In genomic region chr7:56537477-56537876, GRCh38 we compare ENCODE assay signal across 23 cellular contexts.
DNase-seq lines count a peak whose midpoint lies in the region; ATAC-seq and TF ChIP-seq lines count a peak whose summit lies in the region.
"Had no signal": no experiment of that assay in that cellular context is flagged by ENCODE, and none has a peak within 500 bp of the region (broad histone marks: within the 10 kb centered on the region; RNA-seq: fewer than 3 reads in every experiment).

No MANE protein-coding gene starts in this region.

- no peak overlapping the region for H3K4me2 ChIP-seq in SK-N-SH
- H3K4me2 ChIP-seq: BLaER1 treated with 17β-estradiol and CSF1 and Interleukin-3, amounts not matched to agents 10 nM and 100 nM; PC-9 had no signal

- 23% methylated on average over 20 of the region's 20 CpGs for WGBS in SK-N-SH (ENCODE audit: low lambda C conversion rate)
- WGBS in spleen, 5 donors = 34 to 49% (median 40%) methylated on average over 20 of the region's 20 CpGs

- no peaks in the 10 kb centered on the region for H3K9me3 ChIP-seq in SK-N-SH
- H3K9me3 ChIP-seq in lower lobe of right lung = peaks cover 32% of the 10 kb centered on the region
- H3K9me3 ChIP-seq in tibial artery = peaks cover 0 to 31% (median 27%) of the 10 kb centered on the region in 3 donors
- H3K9me3 ChIP-seq in spleen = peaks cover 0 to 99% (median 93%) of the 10 kb centered on the region in 8 donors
- H3K9me3 ChIP-seq: MG63 had no signal

- no peaks in the 10 kb centered on the region for H3K9me2 ChIP-seq in SK-N-SH

- H2AFZ ChIP-seq in SK-N-SH (ENCODE audit: low read depth) = no peak overlapping the region
- H2AFZ ChIP-seq: PC-9 had no signal

- POLR2A ChIA-PET in SK-N-SH (lab: Yijun Ruan, JAX) = interaction anchor here (1.0 kb wide), 1 partner anchor 90 kb away, joined by 3 read pairs; no protein-coding TSS in a partner anchor

- CTCF ChIA-PET in SK-N-SH (lab: Yijun Ruan, JAX) = no interaction called here

- H3K36me3 ChIP-seq in SK-N-SH (replicated peaks in 1 of 2; ENCODE audit: control insufficient read depth in 1 of 2, insufficient read depth in 2 of 2, low read length in 1 of 2) (no peaks in the 10 kb centered on the region), lower lobe of right lung (no peaks in the 10 kb centered on the region), tibial artery (no peaks in the 10 kb centered on the region), spleen (no peaks in the 10 kb centered on the region)
- H3K36me3 ChIP-seq: BLaER1 treated with 17β-estradiol and CSF1 and Interleukin-3, amounts not matched to agents 10 nM and 100 nM; MG63 had no signal

- no peak overlapping the region for H3K9ac ChIP-seq in SK-N-SH
- H3K9ac ChIP-seq: BLaER1 treated with 17β-estradiol and CSF1 and Interleukin-3, amounts not matched to agents 10 nM and 100 nM had no signal

- no peak for TF ChIP-seq RAD21 in SK-N-SH (IDR thresholded peaks at IDR 0.05; ENCODE audit: low read length)

- TF ChIP-seq CTCF in SK-N-SH (IDR thresholded peaks at IDR 0.05) (no peak), lower lobe of right lung (IDR thresholded peaks at IDR 0.05) (no peak), tibial artery (IDR thresholded peaks at IDR 0.05) (no peak), spleen (IDR thresholded peaks at IDR 0.05 in 8 of 11, conservative IDR thresholded peaks at IDR 0.05 in 3 of 11) (no peak)

- intact Hi-C loops in lower lobe of right lung (cut with DNase I) = no loop called here
- intact Hi-C loops in tibial artery (cut with DNase I; ENCODE audit: low total_unique reads) = no loop called here
- intact Hi-C loops in spleen (cut with DNase I; ENCODE audit: low total_unique reads) = no loop called here

- peak overlapping the region in 1 of 2 experiments; percentile 35; a peak in 2 of 4 replicates for H3K4me3 ChIP-seq in SK-N-SH (ENCODE audit: low read depth in 2 of 2, low read length in 1 of 2)
- peak overlapping the region; percentile 11 for H3K4me3 ChIP-seq in lower lobe of right lung
- H3K4me3 ChIP-seq in tibial artery = peak overlapping the region; percentile 19 to 31
- no peak overlapping the region for H3K4me3 ChIP-seq in spleen
- H3K4me3 ChIP-seq: BLaER1 treated with 17β-estradiol and CSF1 and Interleukin-3, amounts not matched to agents 10 nM and 100 nM; MG63; PC-9 had no signal

- TF ChIP-seq EP300 in SK-N-SH (IDR thresholded peaks at IDR 0.05; ENCODE audit: borderline replicate concordance in 1 of 2, low read depth in 1 of 2, low read length in 1 of 2) = no peak

- H3K27me3 ChIP-seq in SK-N-SH (ENCODE audit: insufficient read depth) (no peaks in the 10 kb centered on the region), lower lobe of right lung (ENCODE audit: low read depth) (no peaks in the 10 kb centered on the region), tibial artery (no peaks in the 10 kb centered on the region), spleen (replicated peaks in 1 of 7) (no peaks in the 10 kb centered on the region)
- H3K27me3 ChIP-seq: BLaER1 treated with 17β-estradiol and CSF1 and Interleukin-3, amounts not matched to agents 10 nM and 100 nM; MG63 had no signal

- H3K4me1 ChIP-seq in SK-N-SH (ENCODE audit: control insufficient read depth in 1 of 2, insufficient read depth in 2 of 2, low read depth in 1 of 2, low read length in 1 of 2) (no peaks in the 10 kb centered on the region; a peak in 1 of 4 replicates), lower lobe of right lung (no peaks in the 10 kb centered on the region), tibial artery (no peaks in the 10 kb centered on the region), spleen (no peaks in the 10 kb centered on the region)
- H3K4me1 ChIP-seq: BLaER1 treated with 17β-estradiol and CSF1 and Interleukin-3, amounts not matched to agents 10 nM and 100 nM had no signal

- no peaks in the 10 kb centered on the region for H3K79me2 ChIP-seq in SK-N-SH (ENCODE audit: insufficient read depth)

- H4K20me1 ChIP-seq in SK-N-SH (ENCODE audit: insufficient read depth) = no peaks in the 10 kb centered on the region
- H4K20me1 ChIP-seq: BLaER1 treated with 17β-estradiol and CSF1 and Interleukin-3, amounts not matched to agents 10 nM and 100 nM had no signal

- ATAC-seq in SK-N-SH treated with all-trans-retinoic acid at 6 μM for 48 hours (no peak), lower lobe of right lung (no peak), GM18498 (IDR thresholded peaks at IDR 0.05; ENCODE audit: unreplicated experiment) (no peak)
- ATAC-seq: T-cell had no signal

- TF ChIP-seq POLR2A in spleen (IDR thresholded peaks at IDR 0.05) = no peak

- H3K27ac ChIP-seq in SK-N-SH (ENCODE audit: low read depth in 2 of 2, low read length in 1 of 2) (peak overlapping the region in 1 of 2 experiments; percentile 23; a peak in 1 of 4 replicates), lower lobe of right lung (no peak overlapping the region), tibial artery (peak overlapping the region in 1 of 2 donors; percentile 28), spleen (no peak overlapping the region)
- H3K27ac ChIP-seq: BLaER1 treated with 17β-estradiol and CSF1 and Interleukin-3, amounts not matched to agents 10 nM and 100 nM; HL-60; PC-9 had no signal

- H3F3A ChIP-seq in SK-N-SH (replicated peaks; ENCODE audit: insufficient read depth) = no peaks in the 10 kb centered on the region

- DNase-seq in SK-N-SH = peak; percentile 31
- DNase-seq in SHP77 (lab: John Stamatoyannopoulos, UW) = peak; percentile 80 to 82
- no peak for DNase-seq in lower lobe of right lung
- no peak for DNase-seq in tibial artery
- no peak for DNase-seq in spleen
- DNase-seq in SW 1271 (lab: John Stamatoyannopoulos, UW) = no peak
- DNase-seq: CD8-positive, alpha-beta memory T cell; DND-41; H7; HFFc6; IMR-90; Karpas-422; MG63; NCI-H1048; NCI-H1436; NCI-H2029 treated with DMSO at 0.1 percent for 48 hours; NCI-H226; PC-9; T-cell had no signal

TF ChIP-seq in SK-N-SH, 30 proteins besides CTCF, POLR2A, EP300 and RAD21:
- TF ChIP-seq TCF12 (IDR thresholded peaks at IDR 0.05) (no peak), GATA2 (CRISPR knock-in tag; IDR thresholded peaks at IDR 0.05) (no peak), MXI1 (IDR thresholded peaks at IDR 0.05; ENCODE audit: low read depth, low read length) (no peak), TEAD4 (IDR thresholded peaks at IDR 0.05; ENCODE audit: borderline replicate concordance, insufficient read depth) (no peak), CHD2 (IDR thresholded peaks at IDR 0.05; ENCODE audit: low read length, partially characterized antibody) (no peak), RFX5 (IDR thresholded peaks at IDR 0.05; ENCODE audit: low read length) (no peak), GABPA (IDR thresholded peaks at IDR 0.05; ENCODE audit: low read depth) (no peak), FOXM1 (IDR thresholded peaks at IDR 0.05; ENCODE audit: low read depth) (no peak), FOSL2 (IDR thresholded peaks at IDR 0.05; ENCODE audit: borderline replicate concordance, low read depth) (no peak), SIN3A (IDR thresholded peaks at IDR 0.05; ENCODE audit: borderline replicate concordance, low read depth, low read length) (no peak), MEF2A (IDR thresholded peaks at IDR 0.05; ENCODE audit: borderline replicate concordance, low read depth) (no peak)
- TF ChIP-seq, protein P1, sequence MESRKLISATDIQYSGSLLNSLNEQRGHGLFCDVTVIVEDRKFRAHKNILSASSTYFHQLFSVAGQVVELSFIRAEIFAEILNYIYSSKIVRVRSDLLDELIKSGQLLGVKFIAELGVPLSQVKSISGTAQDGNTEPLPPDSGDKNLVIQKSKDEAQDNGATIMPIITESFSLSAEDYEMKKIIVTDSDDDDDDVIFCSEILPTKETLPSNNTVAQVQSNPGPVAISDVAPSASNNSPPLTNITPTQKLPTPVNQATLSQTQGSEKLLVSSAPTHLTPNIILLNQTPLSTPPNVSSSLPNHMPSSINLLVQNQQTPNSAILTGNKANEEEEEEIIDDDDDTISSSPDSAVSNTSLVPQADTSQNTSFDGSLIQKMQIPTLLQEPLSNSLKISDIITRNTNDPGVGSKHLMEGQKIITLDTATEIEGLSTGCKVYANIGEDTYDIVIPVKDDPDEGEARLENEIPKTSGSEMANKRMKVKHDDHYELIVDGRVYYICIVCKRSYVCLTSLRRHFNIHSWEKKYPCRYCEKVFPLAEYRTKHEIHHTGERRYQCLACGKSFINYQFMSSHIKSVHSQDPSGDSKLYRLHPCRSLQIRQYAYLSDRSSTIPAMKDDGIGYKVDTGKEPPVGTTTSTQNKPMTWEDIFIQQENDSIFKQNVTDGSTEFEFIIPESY (IDR thresholded peaks at IDR 0.05; ENCODE audit: borderline replicate concordance, low read depth) = no peak

TF ChIP-seq in SK-N-SH treated with all-trans-retinoic acid at 6 μM for 48 hours, 23 proteins besides CTCF, POLR2A, EP300 and RAD21 (continues in another document):
- TF ChIP-seq OSR1 (CRISPR knock-in tag; IDR thresholded peaks at IDR 0.05) (no peak), CSRNP3 (CRISPR knock-in tag; IDR thresholded peaks at IDR 0.05) (no peak), ISL1 (CRISPR knock-in tag; IDR thresholded peaks at IDR 0.05) (no peak), ZNF565 (CRISPR knock-in tag; conservative IDR thresholded peaks at IDR 0.05; ENCODE audit: low read depth) (no peak), PPARA (CRISPR knock-in tag; IDR thresholded peaks at IDR 0.05; ENCODE audit: borderline replicate concordance) (no peak), ZNF8 (CRISPR knock-in tag; IDR thresholded peaks at IDR 0.05) (no peak), ESRRG (CRISPR knock-in tag; IDR thresholded peaks at IDR 0.05) (no peak), CREB5 (CRISPR knock-in tag; IDR thresholded peaks at IDR 0.05; ENCODE audit: low read depth) (no peak)

Comparison
In these comparisons a context has a peak if more than half of its experiments do, and no peak if none do; other contexts are left out.
1. DNase-seq: peak in SK-N-SH (single experiment) and SHP77 (2 of 2); none in lower lobe of right lung (single experiment), tibial artery (0 of 2), spleen (single experiment) and SW 1271 (0 of 2).
2. H3K4me3 ChIP-seq: peak in lower lobe of right lung (single experiment) and tibial artery (2 of 2); none in spleen (0 of 8).